Comparison of ENCODE assay signal across 8 cellular contexts in the genomic region with DNA sequence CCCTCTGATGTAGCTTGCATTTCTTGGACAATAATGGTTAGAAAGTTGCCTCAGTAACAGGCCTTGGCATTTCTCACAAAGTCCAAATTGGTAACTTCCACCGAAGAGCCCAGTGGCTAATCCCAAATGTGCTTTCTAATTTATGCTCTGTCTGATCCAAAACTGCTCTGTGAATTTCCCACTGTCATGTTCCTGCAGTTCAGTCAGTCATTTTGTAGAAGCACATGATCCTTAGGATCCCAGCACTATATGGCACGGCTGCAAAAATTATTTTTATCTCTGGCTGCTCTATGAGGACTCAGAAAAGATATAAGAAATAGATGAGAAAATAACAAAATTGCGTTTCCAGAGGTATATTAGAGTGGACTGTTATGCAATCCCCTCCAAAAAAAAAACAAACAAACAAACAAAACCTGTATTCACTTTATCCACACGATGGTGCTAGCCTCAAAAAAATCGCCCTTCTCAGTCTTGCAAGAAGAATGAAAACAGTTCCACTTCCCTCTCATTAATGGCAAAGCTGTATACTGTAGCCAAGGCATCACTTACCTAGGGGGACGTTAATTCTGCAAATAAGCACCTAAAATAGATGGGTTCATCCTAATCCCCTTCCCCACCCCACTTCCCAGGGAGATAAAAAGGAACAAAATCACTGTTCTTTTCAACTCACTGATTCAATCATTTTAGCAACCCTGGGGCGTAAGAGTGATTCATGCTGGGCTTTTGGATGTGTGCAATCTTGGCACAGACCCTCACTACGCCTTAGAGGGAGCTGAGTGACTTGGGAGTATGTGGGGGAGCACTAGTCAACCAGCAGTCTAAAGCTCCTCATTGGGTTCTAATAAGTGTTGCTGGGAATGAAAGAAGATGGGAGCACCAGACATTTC.
DNase-seq lines count a peak whose midpoint lies in the region; ATAC-seq, FAIRE-seq and TF ChIP-seq lines count a peak whose summit lies in the region.
"Had no signal": no experiment of that assay in that cellular context is flagged by ENCODE, and none has a peak within 500 bp of the region (broad histone marks: within the 10 kb centered on the region; RNA-seq: fewer than 3 reads in every experiment).

No MANE protein-coding gene starts in this region.

- no peaks in the 10 kb centered on the region for H3K9me3 ChIP-seq in thoracic aorta

- TF ChIP-seq CTCF in GM12865 (IDR thresholded peaks at IDR 0.05; ENCODE audit: insufficient read depth, low read depth, low read length, missing control alignments) (peak; percentile 46), HFFc6 (IDR thresholded peaks at IDR 0.05) (peak; percentile 85), bronchial epithelial cell (IDR thresholded peaks at IDR 0.05; ENCODE audit: insufficient read depth, low read length, severe bottlenecking) (peak; percentile 61), thoracic aorta (IDR thresholded peaks at IDR 0.05) (peak; percentile 50)

- peaks cover 0 to 9% of the 10 kb centered on the region in 2 donors for H3K4me1 ChIP-seq in thoracic aorta (ENCODE audit: control insufficient read depth in 1 of 2, low read depth in 2 of 2)

- H3K4me1 Mint-ChIP-seq in HFFc6 (ENCODE audit: low read depth) = peaks cover 27% of the 10 kb centered on the region

- peak overlapping the region; percentile 71 for H3K4me3 Mint-ChIP-seq in HFFc6

- no peak overlapping the region for H3K27ac ChIP-seq in thoracic aorta

- DNase-seq in GM12865 (ENCODE audit: low read depth) (peak; percentile 73), HFFc6 (peak; percentile 66), NCI-H460 (ENCODE audit: extremely low read depth, low read depth) (peak; percentile 62), bronchial epithelial cell (ENCODE audit: low read depth) (peak; percentile 75), kidney glomerular epithelial cell (lab: John Stamatoyannopoulos, UW) (peak; percentile 27), thoracic aorta (ENCODE audit: low spot score) (no peak), DMS79 treated with DMSO at 0.1 percent for 48 hours (lab: John Stamatoyannopoulos, UW) (no peak)

- H3K9me3 Mint-ChIP-seq in HFFc6 = no peaks in the 10 kb centered on the region

- H3K4me3 ChIP-seq in GM12865 (ENCODE audit: low read depth, low read length) (no peak overlapping the region), bronchial epithelial cell (ENCODE audit: low read depth, low read length) (no peak overlapping the region), thoracic aorta (peak overlapping the region; percentile 13)

- H3K27me3 ChIP-seq in bronchial epithelial cell (ENCODE audit: control insufficient read depth, insufficient read depth, low read length) (no peaks in the 10 kb centered on the region), thoracic aorta (replicated peaks; ENCODE audit: insufficient read depth) (no peaks in the 10 kb centered on the region)

- peak; percentile 73 for ATAC-seq in thoracic aorta (ENCODE audit: insufficient number of reproducible peaks, low FRiP score, low read depth)
- ATAC-seq: activated naive CD4-positive, alpha-beta T cell treated with anti-CD3 and anti-CD28 coated beads, Interleukin-2, amount 50 U/mL, for 72 hours had no signal

- H3K36me3 Mint-ChIP-seq in HFFc6 (ENCODE audit: low read depth) = peaks cover 6% of the 10 kb centered on the region; the same call in 1 of the 2 replicates

- peak; percentile 7 for FAIRE-seq in bronchial epithelial cell (lab: Jason Lieb, UNC)

- no peak overlapping the region for H3K27ac Mint-ChIP-seq in HFFc6
- H3K27ac Mint-ChIP-seq: activated naive CD4-positive, alpha-beta T cell treated with anti-CD3 and anti-CD28 coated beads, Interleukin-2, amount 50 U/mL, for 72 hours had no signal

- H3K36me3 ChIP-seq in bronchial epithelial cell (ENCODE audit: control insufficient read depth, insufficient read depth, low read length) = no peaks in the 10 kb centered on the region
- H3K36me3 ChIP-seq in thoracic aorta = no peaks in the 10 kb centered on the region

- peaks cover 11% of the 10 kb centered on the region for H3K27me3 Mint-ChIP-seq in HFFc6 (ENCODE audit: insufficient read depth)

Comparison
In these comparisons a context has a peak if more than half of its experiments do, and no peak if none do; other contexts are left out.
1. DNase-seq: peak in GM12865 (single experiment), HFFc6 (single experiment), NCI-H460 (single experiment), bronchial epithelial cell (single experiment) and kidney glomerular epithelial cell (single experiment); none in thoracic aorta (single experiment) and DMS79 treated with DMSO at 0.1 percent for 48 hours (single experiment).
2. Peak in every context shown above with its lines, with median percentiles within 50 percentile points of each other: CTCF ChIP-seq.